In genomic region chr12:124554429-124555029, GRCh38 we compare ENCODE assay signal across 1 cellular context.
TF ChIP-seq lines count a peak whose summit lies in the region.

No MANE protein-coding gene starts in this region.

TF ChIP-seq in H1, 55 proteins besides CTCF, POLR2A, EP300 and RAD21:
- TF ChIP-seq KDM1A (IDR thresholded peaks at IDR 0.05; ENCODE audit: borderline replicate concordance, low read length), result peak; percentile 55; the same call in 1 of the 2 replicates
- no peak for TF ChIP-seq SUZ12 (IDR thresholded peaks at IDR 0.05; ENCODE audit: low read length)
- no peak for TF ChIP-seq GTF2F1 (IDR thresholded peaks at IDR 0.05; ENCODE audit: borderline replicate concordance, low read depth, low read length)
- no peak for TF ChIP-seq ATF3 (IDR thresholded peaks at IDR 0.05; ENCODE audit: insufficient read depth, low read depth, low read length)
